8 cellular contexts compared by ENCODE assay signal in the genomic region with DNA sequence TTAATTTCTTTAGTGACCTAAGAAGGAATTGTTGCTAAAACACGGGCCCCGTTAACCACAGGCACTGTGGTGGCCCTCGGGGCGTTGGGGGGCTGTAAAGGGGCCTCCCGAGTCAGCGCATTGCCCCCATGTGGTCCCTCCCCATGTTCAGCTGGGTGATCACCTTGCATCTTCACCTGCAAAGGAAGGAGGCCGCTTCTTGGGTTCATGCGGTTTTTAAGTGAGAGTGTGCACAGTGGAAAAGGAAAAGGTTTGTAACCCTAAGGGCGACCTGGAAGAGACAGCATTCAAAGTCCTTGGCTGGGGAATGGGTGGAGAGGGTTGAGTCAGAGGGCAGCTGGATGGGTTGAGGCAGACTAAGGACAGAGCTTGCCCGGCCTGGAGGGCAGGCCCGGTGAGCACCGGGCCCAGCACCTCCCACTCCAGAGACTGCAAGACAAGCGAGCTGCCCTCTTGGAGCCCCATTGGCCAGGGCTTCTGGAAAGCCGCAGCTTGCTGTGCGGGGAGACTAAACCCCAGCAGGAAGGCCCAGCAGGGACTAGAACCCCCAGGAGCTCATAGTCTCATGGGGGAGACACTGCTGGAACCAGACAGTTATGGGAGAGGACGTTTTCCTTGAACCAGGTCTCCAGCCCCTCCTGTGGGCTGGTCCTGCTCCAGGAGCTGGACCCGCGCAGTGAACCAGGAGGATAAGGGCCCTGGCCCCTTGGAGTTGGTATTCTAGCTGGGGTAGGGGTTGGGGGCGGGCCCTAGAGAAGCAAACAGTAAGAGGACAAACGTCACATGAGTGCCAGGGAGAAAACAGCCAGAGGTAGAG. TPM values are rescaled to one million over a fixed set of nuclear protein-coding genes. Genes with fewer than 3 reads are reported as not detected.
DNase-seq lines count a peak whose midpoint lies in the region; ATAC-seq, FAIRE-seq and TF ChIP-seq lines count a peak whose summit lies in the region.
"Had no signal": no experiment of that assay in that cellular context is flagged by ENCODE, and none has a peak within 500 bp of the region (broad histone marks: within the 10 kb centered on the region; RNA-seq: fewer than 3 reads in every experiment).

No MANE protein-coding gene starts in this region.

- H3K9me3 ChIP-seq in ascending aorta (no peaks in the 10 kb centered on the region), kidney (ENCODE audit: control insufficient read depth in 1 of 2, low read length in 2 of 2) (no peaks in the 10 kb centered on the region), stomach smooth muscle (ENCODE audit: control insufficient read depth in 2 of 2, low read length in 2 of 2) (no peaks in the 10 kb centered on the region)

- TF ChIP-seq CTCF in ascending aorta (IDR thresholded peaks at IDR 0.05) (no peak), kidney (IDR thresholded peaks at IDR 0.05; ENCODE audit: borderline replicate concordance, extremely low read depth, insufficient read depth) (no peak)

- H3K9ac ChIP-seq in kidney (ENCODE audit: low read length in 2 of 2) (no peak overlapping the region), stomach smooth muscle (ENCODE audit: low read length in 2 of 2) (peak overlapping the region; percentile 47 to 87)
- H3K9ac ChIP-seq: parathyroid adenoma had no signal

- DNase-seq in HT-29 (ENCODE audit: low spot score) = peak; percentile 28
- DNase-seq in ascending aorta (ENCODE audit: low spot score in 2 of 2) = peak in 1 of 2 donors; percentile 72
- DNase-seq in kidney = peak; percentile 70
- no peak for DNase-seq in NCI-H1092 treated with DMSO at 0.1 percent for 48 hours (lab: John Stamatoyannopoulos, UW)

- peaks cover 35 to 50% of the 10 kb centered on the region in 2 donors for H3K4me1 ChIP-seq in ascending aorta
- peaks cover 0 to 15% of the 10 kb centered on the region in 2 donors for H3K4me1 ChIP-seq in kidney (ENCODE audit: control insufficient read depth in 1 of 2, insufficient read depth in 1 of 2, low read depth in 1 of 2, low read length in 2 of 2)
- peaks cover 58% of the 10 kb centered on the region for H3K4me1 ChIP-seq in stomach smooth muscle (ENCODE audit: control insufficient read depth, insufficient read depth, low read length)

- peak overlapping the region; percentile 93 to 95 for H3K27ac ChIP-seq in ascending aorta
- H3K27ac ChIP-seq in kidney (ENCODE audit: low read depth in 2 of 2, low read length in 2 of 2) = peak overlapping the region in 1 of 2 donors; percentile 33
- peak overlapping the region; percentile 97 for H3K27ac ChIP-seq in stomach smooth muscle (ENCODE audit: low read length)
- H3K27ac ChIP-seq: parathyroid adenoma had no signal

- intact Hi-C loops in ascending aorta (cut with DNase I) = loop anchor here (1.0 to 10.0 kb wide), 7 partner anchors 43 to 1091 kb away; partner anchors contain the start of gene RGMA
- intact Hi-C loops in kidney (cut with DNase I) = loop anchor here (5.0 kb wide), 1 partner anchor 1092 kb away; no protein-coding TSS in a partner anchor

- H3K4me3 ChIP-seq in ascending aorta (peak overlapping the region in 1 of 2 donors; percentile 34), kidney (ENCODE audit: low read length in 2 of 2) (no peak overlapping the region), stomach smooth muscle (ENCODE audit: low read length in 2 of 2) (peak overlapping the region; percentile 1 to 52)

- H3K36me3 ChIP-seq in ascending aorta (peaks cover 13 to 19% of the 10 kb centered on the region in 2 donors), kidney (ENCODE audit: control insufficient read depth in 1 of 2, insufficient read depth in 2 of 2, low read length in 2 of 2) (peaks cover 19 to 20% of the 10 kb centered on the region in 2 donors), stomach smooth muscle (ENCODE audit: control insufficient read depth in 2 of 2, insufficient read depth in 2 of 2, low read length in 2 of 2) (peaks cover 8 to 15% of the 10 kb centered on the region in 2 donors)

- no peak for FAIRE-seq in kidney (lab: Jason Lieb, UNC)

- H3K27me3 ChIP-seq in ascending aorta (no peaks in the 10 kb centered on the region), stomach smooth muscle (ENCODE audit: control insufficient read depth in 1 of 2, insufficient read depth in 2 of 2, low read length in 2 of 2) (no peaks in the 10 kb centered on the region)

- ATAC-seq in HG02798 (IDR thresholded peaks at IDR 0.05; ENCODE audit: poor library complexity, unreplicated experiment) (no peak), GM21360 (IDR thresholded peaks at IDR 0.05; ENCODE audit: unreplicated experiment) (no peak)

RNA-seq across cellular contexts. Expression of gene RGMA, which starts 59.2 kb away (rescaled TPM):
- not detected in 2 replicates for total RNA-seq in HT-29 (2014; rRNA removed; shearing (Covaris generic))
- total RNA-seq in ascending aorta (76.7 TPM), kidney (4.7 TPM)
- 4.4 TPM for polyA plus RNA-seq in kidney (ENCODE audit: insufficient read depth, low read depth, low replicate concordance)

Comparison
In these comparisons a context has a peak if more than half of its experiments do, and no peak if none do; other contexts are left out.
1. H3K4me3 ChIP-seq: peak in stomach smooth muscle (2 of 2); none in kidney (0 of 2).
2. H3K9ac ChIP-seq: peak in stomach smooth muscle (2 of 2); none in kidney (0 of 2).
3. RNA of gene RGMA, which starts 59.2 kb away (total RNA-seq): 76.7 TPM in ascending aorta (single experiment); 4.7 TPM in kidney (single experiment) and not detected in HT-29; every median in the first group is over 10 times any median in the second.